ENCODE assay signal across 29 cellular contexts in the genomic region with DNA sequence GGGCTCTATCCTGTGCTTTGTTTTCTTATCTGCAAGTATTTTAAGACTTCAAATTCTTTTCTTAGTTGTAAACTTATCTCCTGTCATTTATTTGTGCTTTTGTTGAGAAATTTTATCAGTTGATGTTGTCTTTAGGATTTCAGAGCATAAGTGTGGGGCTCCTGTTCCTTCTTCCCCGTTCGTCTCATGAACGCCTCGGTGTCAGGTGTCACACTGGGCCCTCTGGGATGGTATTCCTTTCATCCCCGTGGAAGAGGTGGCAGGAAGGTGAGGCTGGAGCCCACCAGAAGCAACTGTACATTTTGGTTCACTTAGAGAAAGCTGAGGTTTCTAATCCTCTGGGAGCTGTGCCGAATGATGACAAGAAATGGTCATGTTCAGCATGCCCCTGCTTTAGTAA. TPM values are rescaled to one million over a fixed set of nuclear protein-coding genes. Genes with fewer than 3 reads are reported as not detected.
"Had no signal": no experiment of that assay in that cellular context is flagged by ENCODE, and none has a peak within 500 bp of the region (broad histone marks: within the 10 kb centered on the region; RNA-seq: fewer than 3 reads in every experiment).

No MANE protein-coding gene starts in this region.

- H3K4me1 ChIP-seq: esophagus squamous epithelium, right lobe of liver, uterus had no signal

- H3K36me3 ChIP-seq: uterus had no signal

- H3K4me3 ChIP-seq: esophagus squamous epithelium, right lobe of liver, skin epidermis, thoracic aorta, uterus had no signal

- H3K4me1 Mint-ChIP-seq: activated naive CD4-positive, alpha-beta T cell treated with anti-CD3 and anti-CD28 coated beads, Interleukin-2, amount 10 ng/mL, durations not matched to agents 7 days and 5 days; central memory CD8-positive, alpha-beta T cell; nephron; stimulated activated effector memory CD8-positive, alpha-beta T cell treated with anti-CD3 and anti-CD28 coated beads, Interleukin-12 subunit alpha, Interleukin-12 subunit beta, amount 100 ng/mL, for 72 hours had no signal

- H3K27me3 ChIP-seq: esophagus squamous epithelium, neutrophil, right lobe of liver, uterus had no signal

- H3K9me3 Mint-ChIP-seq: activated naive CD4-positive, alpha-beta T cell treated with anti-CD3 and anti-CD28 coated beads, Interleukin-2, amount 10 ng/mL, durations not matched to agents 7 days and 5 days; activated T-cell treated with anti-CD3 and anti-CD28 coated beads, Interleukin-2, amount 50 U/mL, for 24 hours; central memory CD8-positive, alpha-beta T cell; stimulated activated effector memory CD8-positive, alpha-beta T cell treated with anti-CD3 and anti-CD28 coated beads, Interleukin-12 subunit alpha, Interleukin-12 subunit beta, amount 100 ng/mL, for 72 hours; stimulated activated naive CD8-positive, alpha-beta T cell treated with anti-CD3 and anti-CD28 coated beads, Interleukin-15, Interleukin-2, amounts not matched to agents 100 ng/mL and 50 ng/mL, for 24 hours; T-helper 1 cell treated with Interleukin-12 subunit alpha and Interleukin-12 subunit beta and Interleukin-4 antibody, amounts not matched to agents 30 μg/mL and 1 μg/mL, for 36 hours had no signal

- H3K4me3 Mint-ChIP-seq: activated naive CD4-positive, alpha-beta T cell treated with anti-CD3 and anti-CD28 coated beads, Interleukin-2, amount 10 ng/mL, durations not matched to agents 7 days and 5 days; activated T-cell treated with anti-CD3 and anti-CD28 coated beads, Interleukin-2, amount 50 U/mL, for 24 hours; central memory CD8-positive, alpha-beta T cell; nephron; stimulated activated effector memory CD8-positive, alpha-beta T cell treated with anti-CD3 and anti-CD28 coated beads, Interleukin-12 subunit alpha, Interleukin-12 subunit beta, amount 100 ng/mL, for 72 hours; stimulated activated naive CD8-positive, alpha-beta T cell treated with anti-CD3 and anti-CD28 coated beads, Interleukin-15, Interleukin-2, amounts not matched to agents 100 ng/mL and 50 ng/mL, for 24 hours; T-helper 1 cell treated with Interleukin-12 subunit alpha and Interleukin-12 subunit beta and Interleukin-4 antibody, amounts not matched to agents 30 μg/mL and 1 μg/mL, for 36 hours had no signal

- ATAC-seq: right lobe of liver; stimulated activated effector memory CD8-positive, alpha-beta T cell treated with anti-CD3 and anti-CD28 coated beads, Interleukin-12 subunit alpha, Interleukin-12 subunit beta, amount 100 ng/mL, for 72 hours had no signal

- H3K27ac ChIP-seq: epithelial cell of prostate, esophagus squamous epithelium, neutrophil, right lobe of liver, skin epidermis, thoracic aorta, uterus had no signal

- DNase-seq: activated CD4-positive, CD25-positive, alpha-beta regulatory T cell treated with anti-CD3 and anti-CD28 coated beads, Interleukin-2, amount 50 U/mL, for 72 hours; activated CD8-positive, alpha-beta memory T cell treated with anti-CD3 and anti-CD28 coated beads, Interleukin-2, amount 50 U/mL, for 4 hours; activated gamma-delta T cell; activated T-cell treated with anti-CD3 and anti-CD28 coated beads, Interleukin-2, amount 50 U/mL, for 24 hours; amygdala; dermis blood vessel endothelial cell; effector CD4-positive, alpha-beta T cell; esophagus squamous epithelium; foreskin melanocyte; mammary epithelial cell; right lobe of liver; stimulated activated CD4-positive, alpha-beta T cell treated with anti-CD3 and anti-CD28 coated beads, Interleukin-4, amount 100 ng/mL, for 24 hours; T1000; trophoblast cell; uterus had no signal

- H3K9me3 ChIP-seq: esophagus squamous epithelium, neutrophil, right lobe of liver, thoracic aorta, uterus had no signal

- H3K27ac Mint-ChIP-seq: activated naive CD4-positive, alpha-beta T cell treated with anti-CD3 and anti-CD28 coated beads, Interleukin-2, amount 10 ng/mL, durations not matched to agents 7 days and 5 days; activated T-cell treated with anti-CD3 and anti-CD28 coated beads, Interleukin-2, amount 50 U/mL, for 24 hours; nephron; stimulated activated effector memory CD8-positive, alpha-beta T cell treated with anti-CD3 and anti-CD28 coated beads, Interleukin-12 subunit alpha, Interleukin-12 subunit beta, amount 100 ng/mL, for 72 hours; stimulated activated naive CD8-positive, alpha-beta T cell treated with anti-CD3 and anti-CD28 coated beads, Interleukin-15, Interleukin-2, amounts not matched to agents 100 ng/mL and 50 ng/mL, for 24 hours; T-helper 1 cell treated with Interleukin-12 subunit alpha and Interleukin-12 subunit beta and Interleukin-4 antibody, amounts not matched to agents 30 μg/mL and 1 μg/mL, for 36 hours had no signal

- H3K27me3 Mint-ChIP-seq: activated naive CD4-positive, alpha-beta T cell treated with anti-CD3 and anti-CD28 coated beads, Interleukin-2, amount 10 ng/mL, durations not matched to agents 7 days and 5 days; activated T-cell treated with anti-CD3 and anti-CD28 coated beads, Interleukin-2, amount 50 U/mL, for 24 hours; central memory CD8-positive, alpha-beta T cell; stimulated activated naive CD8-positive, alpha-beta T cell treated with anti-CD3 and anti-CD28 coated beads, Interleukin-15, Interleukin-2, amounts not matched to agents 100 ng/mL and 50 ng/mL, for 24 hours had no signal

RNA-seq across cellular contexts. Expression of gene KRTAP5-7, which starts 56.1 kb away (rescaled TPM):
- total RNA-seq: activated CD8-positive, alpha-beta memory T cell treated with anti-CD3 and anti-CD28 coated beads for 36 hours; dermis blood vessel endothelial cell; glomerular endothelial cell; mammary epithelial cell; mucosa of gallbladder; osteocyte; thoracic aorta had no signal
